ENCODE assay signal across 18 cellular contexts in genomic region chr7:50293509-50294179, GRCh38. TPM values are rescaled to one million over a fixed set of nuclear protein-coding genes. Genes with fewer than 3 reads are reported as not detected.
A peak's percentile ranks its signal among the peaks of the same experiment; 100 is the strongest.
DNase-seq lines count a peak whose midpoint lies in the region; ATAC-seq, FAIRE-seq and TF ChIP-seq lines count a peak whose summit lies in the region.
"Had no signal": no experiment of that assay in that cellular context is flagged by ENCODE, and none has a peak within 500 bp of the region (broad histone marks: within the 10 kb centered on the region; RNA-seq: fewer than 3 reads in every experiment).

No MANE protein-coding gene starts in this region.

- no peak overlapping the region for H3K56ac ChIP-seq in H1 (replicated peaks; ENCODE audit: insufficient read length, low read depth, low read length)

- H3K9me3 ChIP-seq in H1 (ENCODE audit: insufficient read depth in 2 of 2, low read depth in 1 of 2, low read length in 1 of 2), result no peaks in the 10 kb centered on the region
- H3K9me3 ChIP-seq: adrenal gland, SK-N-SH, spleen had no signal

- intact Hi-C loops in activated CD4-positive, alpha-beta T cell treated with anti-CD3 and anti-CD28 coated beads, Interleukin-2, amount 10 ng/mL, durations not matched to agents 24 days and 14 days (cut with micrococcal nuclease), result loop anchor here (1.0 kb wide), 1 partner anchor 9 kb away; no protein-coding TSS in a partner anchor
- intact Hi-C loops in Right ventricle myocardium superior (cut with DNase I), result no loop called here

- POLR2A ChIA-PET in H1 (lab: Charles Lee; ENCODE audit: partially characterized antibody), result no interaction called here

- H4K5ac ChIP-seq in H1 (ENCODE audit: insufficient read length, low read depth, low read length), result no peak overlapping the region

- H3K4me1 Mint-ChIP-seq in activated CD4-positive, alpha-beta T cell treated with anti-CD3 and anti-CD28 coated beads, Interleukin-2, amount 10 ng/mL, durations not matched to agents 24 days and 14 days, result peaks cover 25% of the 10 kb centered on the region
- H3K4me1 Mint-ChIP-seq: neural progenitor cell had no signal

- no peak overlapping the region for H3K23ac ChIP-seq in H1 (ENCODE audit: insufficient read length)

- no peak overlapping the region for H4K8ac ChIP-seq in H1 (ENCODE audit: extremely low read depth, insufficient read depth, low read length)

- no peaks in the 10 kb centered on the region for H4K20me1 ChIP-seq in H1 (replicated peaks in 1 of 2; ENCODE audit: control insufficient read depth in 1 of 2, insufficient read depth in 2 of 2, low read length in 2 of 2)

- H2BK12ac ChIP-seq in H1 (ENCODE audit: low read depth, low read length), result no peak overlapping the region

- H3K9ac ChIP-seq in H1 (replicated peaks in 1 of 4; ENCODE audit: extremely low read depth in 1 of 4, low read depth in 3 of 4, low read length in 3 of 4), result no peak overlapping the region
- H3K9ac ChIP-seq: neural progenitor cell, SK-N-SH had no signal

- H3K36me3 ChIP-seq in H1 (ENCODE audit: control insufficient read depth in 2 of 4, insufficient read depth in 4 of 4, low read length in 3 of 4), result no peaks in the 10 kb centered on the region
- H3K36me3 ChIP-seq: adrenal gland, neural progenitor cell, spleen had no signal

- H3K18ac ChIP-seq in H1 (ENCODE audit: extremely low read depth, low read length), result no peak overlapping the region

- TF ChIP-seq RAD21 in H1 (IDR thresholded peaks at IDR 0.05 in 1 of 2, conservative IDR thresholded peaks at IDR 0.05 in 1 of 2; ENCODE audit: low read depth in 2 of 2, low read length in 2 of 2), result no peak

- CTCF ChIA-PET in H1 (lab: Charles Lee; ENCODE audit: partially characterized antibody), result interaction anchor here (0.7 to 1.3 kb wide), 2 partner anchors 75 to 148 kb away, joined by 3 to 4 read pairs; no protein-coding TSS in a partner anchor

- no peaks in the 10 kb centered on the region for H3K36me3 Mint-ChIP-seq in activated CD4-positive, alpha-beta T cell treated with anti-CD3 and anti-CD28 coated beads, Interleukin-2, amount 10 ng/mL, durations not matched to agents 24 days and 14 days (ENCODE audit: low read depth)
- H3K36me3 Mint-ChIP-seq: neural progenitor cell had no signal

- no peak for TF ChIP-seq POLR2A in H1 (IDR thresholded peaks at IDR 0.05; ENCODE audit: control extremely low read depth in 1 of 2, low read depth in 2 of 2, low read length in 2 of 2)

- no peak overlapping the region for H3K27ac Mint-ChIP-seq in activated CD4-positive, alpha-beta T cell treated with anti-CD3 and anti-CD28 coated beads, Interleukin-2, amount 10 ng/mL, durations not matched to agents 24 days and 14 days
- H3K27ac Mint-ChIP-seq: neural progenitor cell had no signal

- peaks cover 7% of the 10 kb centered on the region for H3K9me3 Mint-ChIP-seq in activated CD4-positive, alpha-beta T cell treated with anti-CD3 and anti-CD28 coated beads, Interleukin-2, amount 10 ng/mL, durations not matched to agents 24 days and 14 days
- H3K9me3 Mint-ChIP-seq: neural progenitor cell had no signal

- H3K23me2 ChIP-seq in H1 (ENCODE audit: low read depth, low read length), result no peaks in the 10 kb centered on the region

- no peak overlapping the region for H2AK5ac ChIP-seq in H1 (ENCODE audit: low read depth, low read length)

- H2BK20ac ChIP-seq in H1 (ENCODE audit: low read length), result no peak overlapping the region

- no peaks in the 10 kb centered on the region for H3K4me1 ChIP-seq in H1 (replicated peaks in 1 of 4; ENCODE audit: control insufficient read depth in 3 of 4, insufficient read depth in 4 of 4, low read length in 3 of 4)
- H3K4me1 ChIP-seq: adrenal gland, neural progenitor cell had no signal

- no peaks in the 10 kb centered on the region for H3K27me3 ChIP-seq in H1 (replicated peaks in 1 of 4; ENCODE audit: control insufficient read depth in 3 of 4, extremely low read depth in 1 of 4, insufficient read depth in 3 of 4, low read length in 3 of 4)
- H3K27me3 ChIP-seq: adrenal gland, spleen had no signal

- H3K4me3 Mint-ChIP-seq in activated CD4-positive, alpha-beta T cell treated with anti-CD3 and anti-CD28 coated beads, Interleukin-2, amount 10 ng/mL, durations not matched to agents 24 days and 14 days, result no peak overlapping the region
- H3K4me3 Mint-ChIP-seq: neural progenitor cell had no signal

- 0 out of 2 replicates have a peak overlapping the region, but pooled peaks have one; percentile 50 for H2AFZ ChIP-seq in H1 (ENCODE audit: low read length)
- H2AFZ ChIP-seq: neural progenitor cell had no signal

- no peak for FAIRE-seq in H1 (lab: Jason Lieb, UNC)

- H2BK120ac ChIP-seq in H1 (replicated peaks; ENCODE audit: low read depth, low read length), result no peak overlapping the region

- no peak overlapping the region for H4K91ac ChIP-seq in H1 (replicated peaks; ENCODE audit: insufficient read length, low read length)

- H3K79me2 ChIP-seq in H1 (ENCODE audit: control insufficient read depth in 1 of 2, insufficient read depth in 2 of 2, low read length in 2 of 2), result no peaks in the 10 kb centered on the region

- peak; percentile 62 for ATAC-seq in GM21576 (IDR thresholded peaks at IDR 0.05; ENCODE audit: unreplicated experiment)
- ATAC-seq in HG03103 (IDR thresholded peaks at IDR 0.05; ENCODE audit: low read depth, unreplicated experiment), result peak; percentile 72
- no peak for ATAC-seq in Right ventricle myocardium superior (ENCODE audit: poor library complexity)
- ATAC-seq: left cardiac atrium had no signal

- no peak overlapping the region for H2BK15ac ChIP-seq in H1 (ENCODE audit: low read length)

- H3K27ac ChIP-seq in H1 (ENCODE audit: low read depth, low read length), result no peak overlapping the region
- H3K27ac ChIP-seq: adrenal gland, dorsolateral prefrontal cortex, neural progenitor cell, spleen had no signal

- no peak for TF ChIP-seq CTCF in H1 (IDR thresholded peaks at IDR 0.05; ENCODE audit: control extremely low read depth in 1 of 3, insufficient read depth in 1 of 3, low read depth in 1 of 3, low read length in 3 of 3)

- no peak for TF ChIP-seq EP300 in H1 (IDR thresholded peaks at IDR 0.05; ENCODE audit: borderline replicate concordance in 1 of 2, low read depth in 2 of 2, low read length in 2 of 2)

- H2BK5ac ChIP-seq in H1 (ENCODE audit: low read depth, low read length), result no peak overlapping the region

- no peak overlapping the region for H3K4me2 ChIP-seq in H1 (ENCODE audit: insufficient read depth in 1 of 2, low read depth in 2 of 2, low read length in 2 of 2)
- H3K4me2 ChIP-seq: neural progenitor cell, SK-N-SH had no signal

- peaks cover 4% of the 10 kb centered on the region for H3K27me3 Mint-ChIP-seq in activated CD4-positive, alpha-beta T cell treated with anti-CD3 and anti-CD28 coated beads, Interleukin-2, amount 10 ng/mL, durations not matched to agents 24 days and 14 days

- 94% methylated on average over 7 of the region's 7 CpGs; no CpG with 5 or more reads in 1 of the 2 experiments for WGBS in H1 (ENCODE audit: extremely low coverage in 1 of 2, insufficient coverage in 1 of 2, insufficient read length in 1 of 2, insufficient replicate concordance in 2 of 2, low coverage in 1 of 2, low lambda C conversion rate in 2 of 2, missing lambda C conversion rate in 1 of 2), 2 experiments

- no peak overlapping the region for H3K4ac ChIP-seq in H1 (replicated peaks; ENCODE audit: insufficient read length, low read depth, low read length)

- no peak overlapping the region for H3K4me3 ChIP-seq in H1 (ENCODE audit: extremely low read depth in 1 of 4, insufficient read depth in 2 of 4, low read depth in 3 of 4, low read length in 4 of 4)
- H3K4me3 ChIP-seq: adrenal gland, dorsolateral prefrontal cortex, neural progenitor cell, spleen had no signal

- DNase-seq in activated CD4-positive, alpha-beta T cell treated with anti-CD3 and anti-CD28 coated beads, Interleukin-2, amount 10 ng/mL, durations not matched to agents 24 days and 14 days, result peak; percentile 45
- DNase-seq in activated CD4-positive, alpha-beta T cell treated with anti-CD3 and anti-CD28 coated beads, Interleukin-2, amount 50 U/mL, for 1 hour, result no peak
- DNase-seq in H1 (ENCODE audit: low read depth in 1 of 2, low spot score in 2 of 2) (no peak), Right ventricle myocardium superior (no peak), NCI-H524 treated with DMSO at 0.1 percent for 48 hours (lab: John Stamatoyannopoulos, UW) (no peak), kidney tubule cell (ENCODE audit: low spot score) (no peak)
- DNase-seq: 8988T, adrenal gland, dorsolateral prefrontal cortex, foreskin melanocyte, left cardiac atrium, NCI-H1092 treated with DMSO at 0.1 percent for 48 hours, NCI-H774, SK-N-SH, spleen had no signal

- no peaks in the 10 kb centered on the region for H3K79me1 ChIP-seq in H1 (ENCODE audit: low read depth, low read length)

- H3K14ac ChIP-seq in H1 (ENCODE audit: insufficient read length), result no peak overlapping the region

TF ChIP-seq in H1, 55 proteins besides CTCF, POLR2A, EP300 and RAD21 (continues in another document):
- TF ChIP-seq EGR1 (IDR thresholded peaks at IDR 0.05; ENCODE audit: borderline replicate concordance, low read depth, low read length) (no peak), SP2 (IDR thresholded peaks at IDR 0.05; ENCODE audit: low read length) (no peak), JUN (IDR thresholded peaks at IDR 0.05; ENCODE audit: low read depth, low read length) (no peak)

RNA-seq across cellular contexts. Expression of gene IKZF1, which starts 10.9 kb away (rescaled TPM):
- total RNA-seq in activated CD4-positive, alpha-beta T cell treated with anti-CD3 and anti-CD28 coated beads, Interleukin-2, amount 10 ng/mL, durations not matched to agents 24 days and 14 days, result 282 and 292 TPM in 2 replicates
- 0.71 and 0.74 TPM in 2 replicates for total RNA-seq in H1 (2021; fragmentation: NEBNext Ultra II Directional; extraction: Animal tissue kit (Norgen Biotek cat#: 25700))
- 1.3 and 1.5 TPM in 2 replicates for polyA plus RNA-seq in H1 (2011; rRNA removed)
- polyA plus RNA-seq in H1 (2011; cell fraction: cytosol; rRNA removed), result 0.81 TPM
- 1.4 TPM for polyA plus RNA-seq in H1 (2011; cell fraction: nucleus; rRNA removed)
- 0.75 to 1.2 TPM (median 1.0 TPM) in 4 replicates for polyA plus RNA-seq in H1 (2012, experiment 1 of 2)
- polyA plus RNA-seq in H1 (2012, experiment 2 of 2), result 0.20 TPM
- 0.63 TPM for polyA plus RNA-seq in H1 (2013, experiment 1 of 2)
- polyA plus RNA-seq in H1 (2013, experiment 2 of 2), result 0.55 TPM
- polyA minus RNA-seq in H1 (2011; rRNA and poly(A)+ RNA removed), result 1.2 and 1.5 TPM in 2 replicates
- 2.6 TPM for polyA minus RNA-seq in H1 (2011; cell fraction: cytosol; rRNA and poly(A)+ RNA removed)
- 4.5 TPM for polyA minus RNA-seq in H1 (2011; cell fraction: nucleus; rRNA and poly(A)+ RNA removed)
- total RNA-seq in Right ventricle myocardium superior, result 2.4 TPM
- polyA plus RNA-seq: SK-N-SH had no signal

Comparison
In these comparisons a context has a peak if more than half of its experiments do, and no peak if none do; other contexts are left out.
1. RNA of gene IKZF1, which starts 10.9 kb away (total RNA-seq): 282 to 292 TPM in activated CD4-positive, alpha-beta T cell treated with anti-CD3 and anti-CD28 coated beads, Interleukin-2, amount 10 ng/mL, durations not matched to agents 24 days and 14 days; 2.4 TPM in Right ventricle myocardium superior (single experiment) and 0.71 to 0.74 TPM in H1; every median in the first group is over 10 times any median in the second.